1 cellular context compared by ENCODE assay signal in genomic region chr22:38314992-38315800, GRCh38.
TF ChIP-seq lines count a peak whose summit lies in the region.

No MANE protein-coding gene starts in this region.

TF ChIP-seq in A549, 52 proteins besides CTCF, POLR2A, EP300 and RAD21 (continued from another document):
- TF ChIP-seq, protein P1, sequence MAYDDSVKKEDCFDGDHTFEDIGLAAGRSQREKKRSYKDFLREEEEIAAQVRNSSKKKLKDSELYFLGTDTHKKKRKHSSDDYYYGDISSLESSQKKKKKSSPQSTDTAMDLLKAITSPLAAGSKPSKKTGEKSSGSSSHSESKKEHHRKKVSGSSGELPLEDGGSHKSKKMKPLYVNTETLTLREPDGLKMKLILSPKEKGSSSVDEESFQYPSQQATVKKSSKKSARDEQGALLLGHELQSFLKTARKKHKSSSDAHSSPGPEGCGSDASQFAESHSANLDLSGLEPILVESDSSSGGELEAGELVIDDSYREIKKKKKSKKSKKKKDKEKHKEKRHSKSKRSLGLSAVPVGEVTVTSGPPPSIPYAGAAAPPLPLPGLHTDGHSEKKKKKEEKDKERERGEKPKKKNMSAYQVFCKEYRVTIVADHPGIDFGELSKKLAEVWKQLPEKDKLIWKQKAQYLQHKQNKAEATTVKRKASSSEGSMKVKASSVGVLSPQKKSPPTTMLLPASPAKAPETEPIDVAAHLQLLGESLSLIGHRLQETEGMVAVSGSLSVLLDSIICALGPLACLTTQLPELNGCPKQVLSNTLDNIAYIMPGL (CRISPR knock-in tag; IDR thresholded peaks at IDR 0.05; ENCODE audit: borderline replicate concordance): no peak
- TF ChIP-seq REST (IDR thresholded peaks at IDR 0.05): no peak
- no peak for TF ChIP-seq HOXA7 (CRISPR knock-in tag; IDR thresholded peaks at IDR 0.05)
- no peak for TF ChIP-seq GATA3 (IDR thresholded peaks at IDR 0.05; ENCODE audit: borderline replicate concordance)
- no peak for TF ChIP-seq FOXS1 (CRISPR knock-in tag; IDR thresholded peaks at IDR 0.05)
- TF ChIP-seq SMC3 (IDR thresholded peaks at IDR 0.05): no peak
TF ChIP-seq in A549: peak in this region for 0.
